1 cellular context compared by ENCODE assay signal in genomic region chr5:13601152-13601551, GRCh38.
TF ChIP-seq lines count a peak whose summit lies in the region.

No MANE protein-coding gene starts in this region.

TF ChIP-seq in IMR-90, 13 proteins besides CTCF, POLR2A, EP300 and RAD21:
- TF ChIP-seq USF2 (IDR thresholded peaks at IDR 0.05; ENCODE audit: low read depth, low read length) (no peak), MXI1 (IDR thresholded peaks at IDR 0.05; ENCODE audit: borderline replicate concordance, low read depth, low read length) (no peak)
